In the genomic region with DNA sequence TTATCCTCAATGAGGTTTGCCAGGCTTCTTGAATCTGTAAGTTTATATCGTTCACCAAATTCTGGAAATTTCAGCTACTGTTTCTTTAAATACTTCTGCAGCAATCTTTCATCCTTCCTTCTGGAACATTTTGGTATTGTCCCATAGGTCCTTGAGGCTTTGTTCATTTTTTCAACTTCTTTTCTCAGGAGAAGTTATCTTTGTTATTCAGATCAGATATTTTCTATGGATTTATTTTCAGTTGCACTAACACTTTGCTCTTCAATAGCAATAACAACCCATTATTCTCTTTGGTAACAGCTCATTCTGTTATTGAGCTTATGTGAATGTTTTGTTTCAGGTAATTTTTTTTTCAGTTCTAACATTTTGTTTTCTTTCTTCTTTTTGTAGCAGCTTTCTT, we compare ENCODE assay signal across 21 cellular contexts. TPM values are rescaled to one million over a fixed set of nuclear protein-coding genes. Genes with fewer than 3 reads are reported as not detected.
DNase-seq lines count a peak whose midpoint lies in the region; ATAC-seq and TF ChIP-seq lines count a peak whose summit lies in the region.
"Had no signal": no experiment of that assay in that cellular context is flagged by ENCODE, and none has a peak within 500 bp of the region (broad histone marks: within the 10 kb centered on the region; RNA-seq: fewer than 3 reads in every experiment).

No MANE protein-coding gene starts in this region.

- TF ChIP-seq CTCF in activated B cell treated with CpG ODN at 0.5 μM for 24 hours (IDR thresholded peaks at IDR 0.05) = no peak

- H3K27me3 Mint-ChIP-seq in stimulated activated naive CD8-positive, alpha-beta T cell treated with anti-CD3 and anti-CD28 coated beads, Interleukin-15, Interleukin-2, amounts not matched to agents 100 ng/mL and 50 ng/mL, for 24 hours = no peaks in the 10 kb centered on the region
- H3K27me3 Mint-ChIP-seq in activated B cell treated with CpG ODN at 0.5 μM for 24 hours (no peaks in the 10 kb centered on the region), memory B cell (no peaks in the 10 kb centered on the region)
- H3K27me3 Mint-ChIP-seq in stimulated activated naive B cell treated with anti-CD40 and anti-IgM and Interleukin-4, amounts not matched to agents 10 μg/mL and 1 μg/mL and 100 μg/mL, for 72 hours = no peaks in the 10 kb centered on the region
- H3K27me3 Mint-ChIP-seq: CD4-positive, alpha-beta memory T cell had no signal

- CTCF ChIA-PET in activated B cell treated with CpG ODN at 0.5 μM for 24 hours (lab: Charles Lee) = interaction anchor here (1.2 to 1.4 kb wide), 2 partner anchors 10 to 272 kb away, joined by 4 to 5 read pairs; no protein-coding TSS in a partner anchor

- peak overlapping the region; percentile 0 for H3K27ac Mint-ChIP-seq in stimulated activated naive CD8-positive, alpha-beta T cell treated with anti-CD3 and anti-CD28 coated beads, Interleukin-15, Interleukin-2, amounts not matched to agents 100 ng/mL and 50 ng/mL, for 24 hours
- H3K27ac Mint-ChIP-seq in activated B cell treated with CpG ODN at 0.5 μM for 24 hours (peak overlapping the region; percentile 69), memory B cell (peak overlapping the region; percentile 88)
- H3K27ac Mint-ChIP-seq in stimulated activated naive B cell treated with anti-CD40 and anti-IgM and Interleukin-4, amounts not matched to agents 10 μg/mL and 1 μg/mL and 100 μg/mL, for 72 hours = peak overlapping the region; percentile 70
- H3K27ac Mint-ChIP-seq: CD4-positive, alpha-beta memory T cell had no signal

- H3K9me3 Mint-ChIP-seq in stimulated activated naive CD8-positive, alpha-beta T cell treated with anti-CD3 and anti-CD28 coated beads, Interleukin-15, Interleukin-2, amounts not matched to agents 100 ng/mL and 50 ng/mL, for 24 hours = peaks cover 12% of the 10 kb centered on the region
- H3K9me3 Mint-ChIP-seq in activated B cell treated with CpG ODN at 0.5 μM for 24 hours (peaks cover 3% of the 10 kb centered on the region), memory B cell (peaks cover 8% of the 10 kb centered on the region)
- H3K9me3 Mint-ChIP-seq in stimulated activated naive B cell treated with anti-CD40 and anti-IgM and Interleukin-4, amounts not matched to agents 10 μg/mL and 1 μg/mL and 100 μg/mL, for 72 hours = peaks cover 7 to 16% of the 10 kb centered on the region in 2 donors

- POLR2A ChIA-PET in activated B cell treated with CpG ODN at 0.5 μM for 24 hours (lab: Charles Lee) = interaction anchor here (0.6 to 3.4 kb wide), 2 partner anchors 13 to 90 kb away, joined by 4 to 11 read pairs; partner anchors contain the start of gene SNX2

- DNase-seq in stimulated activated naive CD8-positive, alpha-beta T cell treated with anti-CD3 and anti-CD28 coated beads, Interleukin-15, Interleukin-2, amounts not matched to agents 100 U/mL and 50 U/mL, for 24 hours = no peak
- no peak for DNase-seq in activated B cell treated with CpG ODN at 0.5 μM for 24 hours
- no peak for DNase-seq in memory B cell (ENCODE audit: low spot score in 2 of 2)
- no peak for DNase-seq in stimulated activated naive B cell treated with anti-CD40 and anti-IgM and Interleukin-4, amounts not matched to agents 10 μg/mL and 1 μg/mL and 100 μg/mL, for 72 hours
- no peak for DNase-seq in activated gamma-delta T cell (lab: John Stamatoyannopoulos, UW)
- DNase-seq: 8988T; ACHN; AML-193; C1 segment of cervical spinal cord; Calu3; CD4-positive, alpha-beta memory T cell; COR-L47; DMS153; DND-41; H9 had no signal

- no peak for ATAC-seq in stimulated activated naive CD8-positive, alpha-beta T cell treated with anti-CD3 and anti-CD28 coated beads, Interleukin-15, Interleukin-2, amounts not matched to agents 100 U/mL and 50 U/mL, for 24 hours
- no peak for ATAC-seq in activated B cell treated with CpG ODN at 0.5 μM for 24 hours (ENCODE audit: low read depth)
- ATAC-seq in memory B cell (ENCODE audit: low read depth) = no peak
- ATAC-seq in stimulated activated naive B cell treated with anti-CD40 and anti-IgM and Interleukin-4, amounts not matched to agents 10 μg/mL and 1 μg/mL and 100 μg/mL, for 72 hours (replicated peaks) = no peak
- no peak for ATAC-seq in HG02759 (IDR thresholded peaks at IDR 0.05; ENCODE audit: unreplicated experiment)
- ATAC-seq in GM21528 (IDR thresholded peaks at IDR 0.05; ENCODE audit: low FRiP score, unreplicated experiment) = no peak
- ATAC-seq: A549, GM23338, HCT116 had no signal

- H3K4me1 Mint-ChIP-seq in stimulated activated naive CD8-positive, alpha-beta T cell treated with anti-CD3 and anti-CD28 coated beads, Interleukin-15, Interleukin-2, amounts not matched to agents 100 ng/mL and 50 ng/mL, for 24 hours (ENCODE audit: low read depth) = peaks cover 45% of the 10 kb centered on the region
- peaks cover 81% of the 10 kb centered on the region for H3K4me1 Mint-ChIP-seq in activated B cell treated with CpG ODN at 0.5 μM for 24 hours
- H3K4me1 Mint-ChIP-seq in memory B cell = peaks cover 35% of the 10 kb centered on the region
- peaks cover 31 to 82% of the 10 kb centered on the region in 2 donors for H3K4me1 Mint-ChIP-seq in stimulated activated naive B cell treated with anti-CD40 and anti-IgM and Interleukin-4, amounts not matched to agents 10 μg/mL and 1 μg/mL and 100 μg/mL, for 72 hours

- peaks cover 63% of the 10 kb centered on the region for H3K36me3 Mint-ChIP-seq in stimulated activated naive CD8-positive, alpha-beta T cell treated with anti-CD3 and anti-CD28 coated beads, Interleukin-15, Interleukin-2, amounts not matched to agents 100 ng/mL and 50 ng/mL, for 24 hours (ENCODE audit: low read depth)
- H3K36me3 Mint-ChIP-seq in activated B cell treated with CpG ODN at 0.5 μM for 24 hours (ENCODE audit: low read depth) (peaks cover 73% of the 10 kb centered on the region), memory B cell (peaks cover 55% of the 10 kb centered on the region)
- peaks cover 35 to 61% of the 10 kb centered on the region in 2 donors for H3K36me3 Mint-ChIP-seq in stimulated activated naive B cell treated with anti-CD40 and anti-IgM and Interleukin-4, amounts not matched to agents 10 μg/mL and 1 μg/mL and 100 μg/mL, for 72 hours

- intact Hi-C loops in activated B cell treated with CpG ODN at 0.5 μM for 24 hours (cut with micrococcal nuclease) = loop anchor here (1.0 to 10.0 kb wide), 2 partner anchors 8 to 726 kb away; partner anchors contain the start of gene CSNK1G3

- H3K4me3 Mint-ChIP-seq in stimulated activated naive CD8-positive, alpha-beta T cell treated with anti-CD3 and anti-CD28 coated beads, Interleukin-15, Interleukin-2, amounts not matched to agents 100 ng/mL and 50 ng/mL, for 24 hours = no peak overlapping the region
- H3K4me3 Mint-ChIP-seq in activated B cell treated with CpG ODN at 0.5 μM for 24 hours = peak overlapping the region; percentile 36
- peak overlapping the region; percentile 18 for H3K4me3 Mint-ChIP-seq in memory B cell
- peak overlapping the region; percentile 13 to 30 for H3K4me3 Mint-ChIP-seq in stimulated activated naive B cell treated with anti-CD40 and anti-IgM and Interleukin-4, amounts not matched to agents 10 μg/mL and 1 μg/mL and 100 μg/mL, for 72 hours
- H3K4me3 Mint-ChIP-seq: GM23338, H9 had no signal

RNA-seq across cellular contexts. Expression of gene SNX2, which starts 13.5 kb away (rescaled TPM):
- total RNA-seq in activated B cell treated with CpG ODN at 0.5 μM for 24 hours = 145 and 146 TPM in 2 replicates

RNA-seq across cellular contexts. Expression of gene SNX24, which starts 57.0 kb away (rescaled TPM):
- total RNA-seq in activated B cell treated with CpG ODN at 0.5 μM for 24 hours = 8.2 and 8.5 TPM in 2 replicates

Comparison
In these comparisons a context has a peak if more than half of its experiments do, and no peak if none do; other contexts are left out.
1. H3K27ac Mint-ChIP-seq: peak in every context shown above with its lines; median percentile 88 in memory B cell; 70 in stimulated activated naive B cell treated with anti-CD40 and anti-IgM and Interleukin-4, amounts not matched to agents 10 μg/mL and 1 μg/mL and 100 μg/mL, for 72 hours; 69 in activated B cell treated with CpG ODN at 0.5 μM for 24 hours; 0 in stimulated activated naive CD8-positive, alpha-beta T cell treated with anti-CD3 and anti-CD28 coated beads, Interleukin-15, Interleukin-2, amounts not matched to agents 100 ng/mL and 50 ng/mL, for 24 hours.